In genomic region chr6:26044140-26045045, GRCh38 we compare ENCODE assay signal across 8 cellular contexts. TPM values are rescaled to one million over a fixed set of nuclear protein-coding genes. Genes with fewer than 3 reads are reported as not detected.
DNase-seq lines count a peak whose midpoint lies in the region; ATAC-seq, FAIRE-seq and TF ChIP-seq lines count a peak whose summit lies in the region.

No MANE protein-coding gene starts in this region.

- no peaks in the 10 kb centered on the region for H3K36me3 ChIP-seq in GM12878 (ENCODE audit: control insufficient read depth in 2 of 2, insufficient read depth in 2 of 2, low read length in 1 of 2)

- H2AFZ ChIP-seq in GM12878 (ENCODE audit: control insufficient read depth, low read depth, low read length) = peak overlapping the region; percentile 70

- in situ Hi-C loops in GM12878 (cut with MboI) = no loop called here

- FAIRE-seq in GM12878 (lab: Jason Lieb, UNC) = no peak

- H3K4me3 Mint-ChIP-seq in HFFc6 = peak overlapping the region; percentile 88

- WGBS in GM12878 (ENCODE audit: insufficient coverage, insufficient replicate concordance, low lambda C conversion rate, missing lambda C conversion rate) = under 1% methylated on average over 39 of the region's 39 CpGs

- CTCF ChIA-PET in GM12878 (lab: Yijun Ruan, JAX) = interaction anchor here (1.0 to 2.1 kb wide), 8 partner anchors 11 to 1095 kb away, joined by 3 to 18 read pairs (median 7); a partner anchor contains a TSS

- H3K27me3 ChIP-seq in GM12878 (replicated peaks in 1 of 2; ENCODE audit: control insufficient read depth in 2 of 2, insufficient read depth in 2 of 2, low read length in 1 of 2) = no peaks in the 10 kb centered on the region

- H3K9ac ChIP-seq in GM12878 (ENCODE audit: control insufficient read depth, insufficient read depth, low read length) = peak overlapping the region; percentile 88

- H3K36me3 Mint-ChIP-seq in HFFc6 (ENCODE audit: low read depth) = no peaks in the 10 kb centered on the region

- POLR2A ChIA-PET in GM12878 (lab: Charles Lee) = interaction anchor here (0.8 to 2.6 kb wide), 24 partner anchors 8 to 1849 kb away, joined by 3 to 128 read pairs (median 4); a partner anchor contains a TSS

- no peaks in the 10 kb centered on the region for H3K79me2 ChIP-seq in GM12878 (ENCODE audit: control insufficient read depth, insufficient read depth, low read length)

- H3K4me1 Mint-ChIP-seq in HFFc6 (ENCODE audit: low read depth) = peaks cover 48% of the 10 kb centered on the region

- no peaks in the 10 kb centered on the region for H3K9me3 ChIP-seq in GM12878 (replicated peaks; ENCODE audit: control insufficient read depth, insufficient read depth, low read length)

- TSS peak; percentile 53 for BruUV-seq in GM12878 (replicated peaks; lab: Mats Ljungman, UMichigan)

- TF ChIP-seq POLR2A in GM12878 (IDR thresholded peaks at IDR 0.05; ENCODE audit: low read depth, low read length) = peak; percentile 85

- TF ChIP-seq EP300 in GM12878 (IDR thresholded peaks at IDR 0.05; ENCODE audit: borderline replicate concordance in 1 of 2, control insufficient read depth in 1 of 2, low read depth in 2 of 2, low read length in 2 of 2) = no peak

- H3K4me3 ChIP-seq in GM12864 (ENCODE audit: low read depth, low read length) = peak overlapping the region; percentile 32
- peak overlapping the region; percentile 64 for H3K4me3 ChIP-seq in GM12878

- ATAC-seq in GM12878 = peak; percentile 50
- ATAC-seq in left lobe of liver = peak; percentile 47
- no peak for ATAC-seq in stimulated activated naive CD8-positive, alpha-beta T cell treated with anti-CD3 and anti-CD28 coated beads, Interleukin-15, Interleukin-2, amounts not matched to agents 100 U/mL and 50 U/mL, for 24 hours

- H3K4me2 ChIP-seq in GM12878 (ENCODE audit: control insufficient read depth, insufficient read depth) = peak overlapping the region; percentile 70

- RAD21 ChIA-PET in GM12878 (lab: Charles Lee; ENCODE audit: unreplicated experiment) = interaction anchor here (0.8 to 2.4 kb wide), 11 partner anchors 12 to 1088 kb away, joined by 3 to 38 read pairs (median 8); a partner anchor contains a TSS

- peak overlapping the region; percentile 97 for H3K27ac Mint-ChIP-seq in HFFc6

- TF ChIP-seq RAD21 in GM12878 (IDR thresholded peaks at IDR 0.05; ENCODE audit: insufficient read depth, low read depth, low read length) = no peak

- peaks cover 14% of the 10 kb centered on the region for H3K27me3 Mint-ChIP-seq in HFFc6 (ENCODE audit: insufficient read depth)

- no peak for TF ChIP-seq CTCF in GM12864 (IDR thresholded peaks at IDR 0.05; ENCODE audit: low read depth, low read length, missing control alignments)
- TF ChIP-seq CTCF in HFFc6 (IDR thresholded peaks at IDR 0.05) = no peak
- TF ChIP-seq CTCF in GM12878 (IDR thresholded peaks at IDR 0.05 in 2 of 3, conservative IDR thresholded peaks at IDR 0.05 in 1 of 3; ENCODE audit: control insufficient read depth in 2 of 3, extremely low read depth in 1 of 3, insufficient read depth in 1 of 3, low read depth in 3 of 3, low read length in 3 of 3) = no peak

- intact Hi-C loops in GM12878 (cut with micrococcal nuclease; ENCODE audit: unreplicated experiment) = loop anchor here (1.0 to 2.0 kb wide), 3 partner anchors 12 to 1088 kb away; a partner anchor contains a TSS

- H3K4me1 ChIP-seq in GM12878 (ENCODE audit: control insufficient read depth, insufficient read depth, low read length) = peaks cover 21% of the 10 kb centered on the region

- SMC1A ChIA-PET in GM12878 (lab: Charles Lee; ENCODE audit: uncharacterized antibody, unreplicated experiment) = interaction anchor here (0.7 to 4.2 kb wide), 12 partner anchors 9 to 1101 kb away, joined by 3 to 39 read pairs (median 4); a partner anchor contains a TSS

- no peaks in the 10 kb centered on the region; the same call in 1 of the 2 replicates for H3K9me3 Mint-ChIP-seq in HFFc6

- DNase-seq in GM12864 (ENCODE audit: low read depth) (no peak), HFFc6 (peak; percentile 11), RPMI7951 (ENCODE audit: low read depth) (peak; percentile 49), GM12878 (ENCODE audit: low read depth, low spot score) (no peak), left lobe of liver (ENCODE audit: low spot score) (no peak), NCI-H1092 (lab: John Stamatoyannopoulos, UW) (no peak)
- DNase-seq in stimulated activated naive CD8-positive, alpha-beta T cell treated with anti-CD3 and anti-CD28 coated beads, Interleukin-15, Interleukin-2, amounts not matched to agents 100 U/mL and 50 U/mL, for 24 hours = peak; percentile 47
- DNase-seq in effector CD8-positive, alpha-beta T cell (lab: John Stamatoyannopoulos, UW) = no peak

- no peaks in the 10 kb centered on the region for H4K20me1 ChIP-seq in GM12878 (ENCODE audit: control insufficient read depth, insufficient read depth)

- H3K27ac ChIP-seq in GM12878 (ENCODE audit: control insufficient read depth, insufficient read depth) = peak overlapping the region; percentile 97

TF ChIP-seq in GM12878, 131 proteins besides CTCF, POLR2A, EP300 and RAD21 (continues in another document):
- TF ChIP-seq MLLT1 (IDR thresholded peaks at IDR 0.05) (peak; percentile 86), FOXM1 (IDR thresholded peaks at IDR 0.05; ENCODE audit: low read depth, low read length) (no peak), NFXL1 (IDR thresholded peaks at IDR 0.05; ENCODE audit: borderline replicate concordance) (no peak), ZBTB11 (CRISPR knock-in tag; IDR thresholded peaks at IDR 0.05) (no peak), JUNB (IDR thresholded peaks at IDR 0.05) (no peak)

RNA-seq across cellular contexts. Expression of gene HFE, which starts 42.8 kb away (rescaled TPM):
- 10 to 100 TPM; 16.1 to 21.7 (median 18.3) TPM for total RNA-seq in HFFc6 (2021; fragmentation: NEBNext Ultra II Directional; extraction: Animal tissue kit (Norgen Biotek cat#: 25700))
- total RNA-seq in RPMI7951 (2014; rRNA removed; shearing (Covaris generic)) = 11.6 and 12.1 TPM in 2 replicates
- 4.1 and 4.5 TPM in 2 replicates for total RNA-seq in GM12878 (2013; cell fraction: nucleolus; rRNA removed)
- total RNA-seq in GM12878 (2014; rRNA removed) (1.5 and 2.1 TPM in 2 replicates), GM12878 (2014; rRNA removed; fragmentation: Illumina TruSeq; extraction: Trizol) (1.9 and 2.3 TPM in 2 replicates), GM12878 (2021) (2.3 and 3.2 TPM in 2 replicates), left lobe of liver (14.1 TPM)
- 1.1 TPM for polyA plus RNA-seq in GM12878 (2011; ENCODE audit: low read depth)
- polyA plus RNA-seq in GM12878 (2011; rRNA removed) (5.9 TPM in 2 replicates), GM12878 (2014; fragmentation: Illumina TruSeq; extraction: Trizol) (2.2 and 5.1 TPM in 2 replicates), GM12878 (2014; fragmentation: Nextera tagmentation; extraction: Ambion mirVana) (1 to 10 TPM in 1 of 2 experiments, under 1 TPM in 1; 0.52 to 1.2 TPM), GM12878 (2014; rRNA removed) (2.2 and 3.0 TPM in 2 replicates), GM12878 (2016; fragmentation: Nextera tagmentation; extraction: Ambion mirVana) (1 to 10 TPM; 1.3 to 1.5 TPM)
- 4.6 and 4.8 TPM in 2 replicates for polyA plus RNA-seq in GM12878 (2011; cell fraction: cytosol; rRNA removed)
- polyA plus RNA-seq in GM12878 (2011; cell fraction: nucleus; rRNA removed) = 5.6 and 6.5 TPM in 2 replicates
- 0.95 and 2.1 TPM in 2 replicates for polyA plus RNA-seq in GM12878 (2012)
- 6.9 and 8.1 TPM in 2 replicates for polyA minus RNA-seq in GM12878 (2011; rRNA and poly(A)+ RNA removed)
- 1.1 and 1.9 TPM in 2 replicates for polyA minus RNA-seq in GM12878 (2011; cell fraction: cytosol; rRNA and poly(A)+ RNA removed)
- 2.1 and 2.3 TPM in 2 replicates for polyA minus RNA-seq in GM12878 (2011; cell fraction: nucleus; rRNA and poly(A)+ RNA removed)

Comparison
In these comparisons a context has a peak if more than half of its experiments do, and no peak if none do; other contexts are left out.
1. DNase-seq: peak in HFFc6 (single experiment), RPMI7951 (single experiment) and stimulated activated naive CD8-positive, alpha-beta T cell treated with anti-CD3 and anti-CD28 coated beads, Interleukin-15, Interleukin-2, amounts not matched to agents 100 U/mL and 50 U/mL, for 24 hours (single experiment); none in GM12864 (single experiment), GM12878 (single experiment), left lobe of liver (single experiment), NCI-H1092 (single experiment) and effector CD8-positive, alpha-beta T cell (single experiment).